ENCODE assay signal across 24 cellular contexts in the genomic region with DNA sequence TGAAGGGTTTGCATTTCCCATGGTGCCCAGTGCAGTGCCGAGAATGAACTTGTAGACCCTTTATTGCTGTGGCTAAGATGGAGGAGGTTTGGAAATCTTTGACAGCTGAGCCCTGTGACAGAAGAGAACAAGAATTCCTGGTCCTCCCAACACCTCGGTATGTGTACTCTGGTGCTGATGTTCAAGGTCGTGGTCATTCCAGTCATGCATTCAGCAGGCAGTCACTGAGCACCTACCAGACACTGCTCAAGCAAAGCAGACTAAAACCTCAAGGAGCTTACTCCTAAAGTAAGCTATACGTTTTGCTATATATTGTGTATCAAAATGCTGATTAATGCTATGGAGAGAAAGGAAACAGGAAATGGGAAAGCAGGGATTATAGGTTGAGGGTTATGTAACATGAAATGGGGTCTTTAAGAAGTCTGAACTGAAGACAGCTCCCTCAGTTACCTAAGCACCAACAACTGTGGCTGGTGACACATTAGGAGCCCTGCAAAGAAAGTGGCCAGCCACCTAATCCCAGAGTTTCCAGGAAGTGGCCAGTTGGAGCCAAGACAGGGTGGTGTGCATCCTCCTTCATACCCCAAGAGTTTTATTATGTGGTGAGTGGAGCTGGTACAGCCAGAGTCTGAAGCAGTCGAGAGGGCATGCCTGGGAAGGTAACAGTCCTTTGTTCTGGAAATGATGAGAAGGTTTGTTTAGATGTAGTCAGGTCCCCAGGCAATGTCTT.
DNase-seq lines count a peak whose midpoint lies in the region; ATAC-seq and TF ChIP-seq lines count a peak whose summit lies in the region.
"Had no signal": no experiment of that assay in that cellular context is flagged by ENCODE, and none has a peak within 500 bp of the region (broad histone marks: within the 10 kb centered on the region; RNA-seq: fewer than 3 reads in every experiment).

No MANE protein-coding gene starts in this region.

- in situ Hi-C loops in IMR-90 (cut with MboI; ENCODE audit: low sequenced_read_pairs) (loop anchor here (5.0 kb wide), 1 partner anchor 32 kb away; no protein-coding TSS in a partner anchor), mammary epithelial cell (cut with MboI; ENCODE audit: low sequenced_read_pairs in 2 of 2) (loop anchor here in 1 of 2 donors (25.0 kb wide), 2 partner anchors 408 to 558 kb away; no protein-coding TSS in a partner anchor), brain microvascular endothelial cell (cut with HindIII; ENCODE audit: low pct_ligation_motif_present, low sequenced_read_pairs) (loop anchor here (5.0 to 25.0 kb wide), 3 partner anchors 32 to 583 kb away; no protein-coding TSS in a partner anchor)

- H3K4me3 ChIP-seq in IMR-90 (ENCODE audit: insufficient read depth, low read depth, low read length) (no peak overlapping the region), mammary epithelial cell (replicated peaks in 1 of 3; ENCODE audit: insufficient read depth in 1 of 3, low read depth in 2 of 3, low read length in 3 of 3) (no peak overlapping the region), brain microvascular endothelial cell (ENCODE audit: low read depth, low read length) (no peak overlapping the region)
- H3K4me3 ChIP-seq: lower lobe of right lung, mucosa of descending colon, thyroid gland had no signal

- H2AFZ ChIP-seq in IMR-90 (replicated peaks; ENCODE audit: low read length, poor library complexity) (peak overlapping the region; percentile 61), mammary epithelial cell (ENCODE audit: low read depth, low read length) (no peak overlapping the region)
- H2AFZ ChIP-seq: parathyroid adenoma had no signal

- no peak for TF ChIP-seq RAD21 in IMR-90 (IDR thresholded peaks at IDR 0.05; ENCODE audit: low read length)

- peak overlapping the region; percentile 75 for H4K91ac ChIP-seq in IMR-90 (ENCODE audit: insufficient read depth, low read depth, low read length)

- peak; percentile 60 for ATAC-seq in IMR-90 (ENCODE audit: low read depth)
- no peak for ATAC-seq in HG03378 (IDR thresholded peaks at IDR 0.05; ENCODE audit: unreplicated experiment)
- ATAC-seq: activated T-cell treated with anti-CD3 and anti-CD28 coated beads, Interleukin-2, amount 50 U/mL, for 72 hours; lower lobe of right lung; mucosa of descending colon; sciatic nerve; stimulated activated naive CD8-positive, alpha-beta T cell treated with anti-CD3 and anti-CD28 coated beads, Interleukin-15, amount 100 ng/mL, for 72 hours had no signal

- H3K4me2 ChIP-seq in IMR-90 (ENCODE audit: low read depth, low read length), result no peak overlapping the region; the same call in 1 of the 2 replicates
- H3K4me2 ChIP-seq in mammary epithelial cell (ENCODE audit: insufficient read depth, low read depth, low read length), result no peak overlapping the region

- peak; percentile 59 for DNase-seq in EH (ENCODE audit: low read depth)
- peak; percentile 52 for DNase-seq in IMR-90
- peak; percentile 11 for DNase-seq in mammary epithelial cell
- DNase-seq in myocyte (ENCODE audit: low read depth), result peak; percentile 66
- DNase-seq in activated CD4-positive, alpha-beta T cell treated with anti-CD3 and anti-CD28 coated beads, Interleukin-2, amount 50 U/mL, for 4 hours, result no peak
- DNase-seq in brain microvascular endothelial cell, result no peak
- DNase-seq: activated CD4-positive, alpha-beta T cell treated with anti-CD3 and anti-CD28 coated beads for 4 hours; activated naive CD4-positive, alpha-beta T cell treated with anti-CD3 and anti-CD28 coated beads, Interleukin-2, amount 50 U/mL, for 16 hours; activated T-cell treated with anti-CD3 and anti-CD28 coated beads, Interleukin-2, amount 50 U/mL, for 72 hours; aorta; CD4-positive, alpha-beta T cell; DMS 273 treated with DMSO at 0.1 percent for 48 hours; immature natural killer cell; KBM-7; lower lobe of right lung; mucosa of descending colon; NCI-H2171 treated with DMSO at 0.1 percent for 48 hours; NCI-H526; stimulated activated naive CD8-positive, alpha-beta T cell treated with anti-CD3 and anti-CD28 coated beads, Interleukin-15, amount 100 ng/mL, for 72 hours; T-helper 2 cell had no signal

- H3K79me1 ChIP-seq in IMR-90 (ENCODE audit: low read depth in 1 of 2, low read length in 2 of 2), result 0 out of 4 replicates have a peak, but pooled peaks cover 0 to under 1% of the 10 kb centered on the region in 2 experiments

- H3K9me3 ChIP-seq in IMR-90 (ENCODE audit: control insufficient read depth, insufficient read depth, low read length) (no peaks in the 10 kb centered on the region), mammary epithelial cell (replicated peaks; ENCODE audit: insufficient read depth, low read length) (no peaks in the 10 kb centered on the region)
- H3K9me3 ChIP-seq: lower lobe of right lung, mucosa of descending colon, thyroid gland had no signal

- dilution Hi-C loops in IMR-90 (cut with HindIII; ENCODE audit: low sequenced_read_pairs, unreplicated experiment) (no loop called here), mammary epithelial cell (cut with HindIII; ENCODE audit: low sequenced_read_pairs) (no loop called here)

- H3K27me3 ChIP-seq in IMR-90 (ENCODE audit: control insufficient read depth, insufficient read depth, low read length) (no peaks in the 10 kb centered on the region), mammary epithelial cell (ENCODE audit: insufficient read depth, low read length) (no peaks in the 10 kb centered on the region), brain microvascular endothelial cell (replicated peaks) (no peaks in the 10 kb centered on the region)
- H3K27me3 ChIP-seq: thyroid gland had no signal

- H3K79me2 ChIP-seq in mammary epithelial cell (ENCODE audit: insufficient read depth, low read length), result no peaks in the 10 kb centered on the region
- H3K79me2 ChIP-seq: parathyroid adenoma had no signal

- peak overlapping the region; percentile 32; the same call in 1 of the 2 replicates for H4K5ac ChIP-seq in IMR-90 (ENCODE audit: low read depth, low read length)

- no peak overlapping the region for H3K27ac ChIP-seq in IMR-90 (ENCODE audit: insufficient read depth, low read length)
- no peak overlapping the region for H3K27ac ChIP-seq in mammary epithelial cell (ENCODE audit: insufficient read depth, low read depth, low read length)
- H3K27ac ChIP-seq in brain microvascular endothelial cell, result no peak overlapping the region
- H3K27ac ChIP-seq: lower lobe of right lung, parathyroid adenoma, thyroid gland had no signal

- peak overlapping the region; percentile 36 for H2BK5ac ChIP-seq in IMR-90 (ENCODE audit: low read depth, low read length, poor library complexity, severe bottlenecking)

- H3K14ac ChIP-seq in IMR-90 (replicated peaks; ENCODE audit: low read depth, low read length), result peak overlapping the region; percentile 39

- H2BK20ac ChIP-seq in IMR-90 (ENCODE audit: low read depth, low read length), result peak overlapping the region; percentile 75

- TF ChIP-seq POLR2A in IMR-90 (IDR thresholded peaks at IDR 0.05; ENCODE audit: low read depth, low read length), result no peak

- peak overlapping the region; percentile 90 for H2AK5ac ChIP-seq in IMR-90 (ENCODE audit: low read depth, low read length)

- H3K9me1 ChIP-seq in IMR-90 (ENCODE audit: insufficient read depth, low read length), result peaks cover 16% of the 10 kb centered on the region

- 83% methylated on average over 1 of the region's 5 CpGs; no CpG with 5 or more reads in 1 of the 2 experiments for WGBS in IMR-90 (ENCODE audit: extremely low coverage in 2 of 2, insufficient read length in 1 of 2), 2 experiments
- WGBS in mammary epithelial cell (ENCODE audit: low coverage, missing lambda C conversion rate), result 80% methylated on average over 5 of the region's 5 CpGs

- peak overlapping the region; percentile 42 to 69; a peak in 3 of 4 replicates for H4K8ac ChIP-seq in IMR-90 (ENCODE audit: low read depth in 2 of 2, low read length in 2 of 2)

- peaks cover 34% of the 10 kb centered on the region for H3K4me1 ChIP-seq in IMR-90 (ENCODE audit: control insufficient read depth, insufficient read depth, low read length)
- peaks cover 26% of the 10 kb centered on the region for H3K4me1 ChIP-seq in mammary epithelial cell (ENCODE audit: insufficient read depth, low read length)

- POLR2A ChIA-PET in IMR-90 (lab: Charles Lee; ENCODE audit: unreplicated experiment), result no interaction called here

- H3K18ac ChIP-seq in IMR-90 (ENCODE audit: low read depth, low read length), result peak overlapping the region; percentile 44; the same call in 1 of the 2 replicates

- H3K4ac ChIP-seq in IMR-90 (ENCODE audit: low read depth, low read length), result peak overlapping the region; percentile 62

- TF ChIP-seq CTCF in IMR-90 (conservative IDR thresholded peaks at IDR 0.05; ENCODE audit: low read depth, low read length) (no peak), mammary epithelial cell (conservative IDR thresholded peaks at IDR 0.05 in 1 of 2, IDR thresholded peaks at IDR 0.05 in 1 of 2; ENCODE audit: extremely low read depth in 1 of 2, insufficient read depth in 1 of 2, low read depth in 1 of 2, low read length in 2 of 2) (no peak), brain microvascular endothelial cell (IDR thresholded peaks at IDR 0.05; ENCODE audit: low read depth, low read length, missing control alignments) (no peak)

- peak overlapping the region; percentile 62; the same call in 1 of the 2 replicates for H3K23ac ChIP-seq in IMR-90 (ENCODE audit: low read depth, low read length)

- no TSS peak for BruUV-seq in IMR-90 (replicated peaks; lab: Mats Ljungman, UMichigan)
- BruUV-seq in mammary epithelial cell (replicated peaks; lab: Mats Ljungman, UMichigan), result no TSS peak

- intact Hi-C loops in IMR-90 (cut with micrococcal nuclease), result no loop called here
- intact Hi-C loops in mammary epithelial cell (cut with micrococcal nuclease), result no loop called here

- peak overlapping the region; percentile 73 for H2BK120ac ChIP-seq in IMR-90 (ENCODE audit: low read depth, low read length)

- no peak overlapping the region for H3K9ac ChIP-seq in IMR-90 (ENCODE audit: low read depth, low read length)
- H3K9ac ChIP-seq in mammary epithelial cell (ENCODE audit: insufficient read depth, low read length), result no peak overlapping the region
- H3K9ac ChIP-seq: parathyroid adenoma had no signal

- H3K36me3 ChIP-seq in IMR-90 (ENCODE audit: control insufficient read depth, insufficient read depth, low read length), result no peaks in the 10 kb centered on the region
- no peaks in the 10 kb centered on the region for H3K36me3 ChIP-seq in mammary epithelial cell (ENCODE audit: insufficient read depth, low read length)
- H3K36me3 ChIP-seq in brain microvascular endothelial cell (replicated peaks), result no peaks in the 10 kb centered on the region
- H3K36me3 ChIP-seq: lower lobe of right lung, thyroid gland had no signal

- no peak overlapping the region for H3K56ac ChIP-seq in IMR-90 (ENCODE audit: extremely low read depth, insufficient read depth, low read length)

- CTCF ChIA-PET in IMR-90 (lab: Yijun Ruan, JAX), result interaction anchor here (0.7 to 1.5 kb wide), 4 partner anchors 13 to 1307 kb away, joined by 3 read pairs; no protein-coding TSS in a partner anchor
- CTCF ChIA-PET in mammary epithelial cell (lab: Charles Lee; ENCODE audit: low non-redundant PET), result no interaction called here

- peak overlapping the region; percentile 75 for H2AK9ac ChIP-seq in IMR-90 (replicated peaks; ENCODE audit: low read depth, low read length, poor library complexity)

- H2BK15ac ChIP-seq in IMR-90 (ENCODE audit: low read depth, low read length), result peak overlapping the region; percentile 90; the same call in 2 of the 3 replicates

- H4K20me1 ChIP-seq in IMR-90 (ENCODE audit: insufficient read depth, low read length) (0 out of 2 replicates have a peak, but pooled peaks cover 3% of the 10 kb centered on the region), mammary epithelial cell (ENCODE audit: insufficient read depth, low read length) (no peaks in the 10 kb centered on the region)

Comparison
In these comparisons a context has a peak if more than half of its experiments do, and no peak if none do; other contexts are left out.
1. DNase-seq: peak in EH (single experiment), IMR-90 (single experiment), mammary epithelial cell (single experiment) and myocyte (single experiment); none in activated CD4-positive, alpha-beta T cell treated with anti-CD3 and anti-CD28 coated beads, Interleukin-2, amount 50 U/mL, for 4 hours (0 of 2) and brain microvascular endothelial cell (single experiment).